Comparison of ENCODE assay signal across 30 cellular contexts in the genomic region with DNA sequence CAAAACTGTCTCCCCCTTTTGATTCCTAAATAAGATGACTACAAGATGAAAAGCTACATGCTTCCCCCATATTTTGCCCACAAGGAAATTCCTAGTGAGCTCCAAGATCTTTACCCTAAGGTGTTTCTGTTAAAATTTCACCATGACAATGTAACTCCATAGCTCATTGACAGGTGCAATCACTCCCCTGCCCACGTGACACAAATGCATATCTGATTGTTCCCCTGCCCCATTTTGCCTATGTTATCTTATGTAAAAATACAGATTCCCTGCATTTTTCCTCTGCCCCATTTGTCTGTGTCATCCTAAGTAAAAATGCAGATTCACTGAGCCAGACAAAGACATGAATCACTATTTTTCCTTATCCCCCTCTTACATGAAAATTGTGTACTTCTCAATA.
"Had no signal": no experiment of that assay in that cellular context is flagged by ENCODE, and none has a peak within 500 bp of the region (broad histone marks: within the 10 kb centered on the region; RNA-seq: fewer than 3 reads in every experiment).

No MANE protein-coding gene starts in this region.

- H3K4me1 Mint-ChIP-seq: mesothelial cell of epicardium; stimulated activated naive B cell treated with anti-CD40 and anti-IgM and Interleukin-4, amounts not matched to agents 10 μg/mL and 1 μg/mL and 100 μg/mL, for 72 hours had no signal

- H3K36me3 ChIP-seq: left lung, lower lobe of right lung, pancreas, prostate gland, thyroid gland, transverse colon, upper lobe of left lung, vagina had no signal

- H3K27ac Mint-ChIP-seq: mesothelial cell of epicardium; naive B cell; natural killer cell treated with Interleukin-12 subunit alpha and Interleukin-12 subunit beta and Interleukin-15 and Interleukin-18, amount 100 ng/mL, for 72 hours; stimulated activated naive B cell treated with anti-CD40 and anti-IgM and Interleukin-4, amounts not matched to agents 10 μg/mL and 1 μg/mL and 100 μg/mL, for 72 hours had no signal

- H3K27me3 Mint-ChIP-seq: naive B cell; natural killer cell treated with Interleukin-12 subunit alpha and Interleukin-12 subunit beta and Interleukin-15 and Interleukin-18, amount 100 ng/mL, for 72 hours; stimulated activated naive B cell treated with anti-CD40 and anti-IgM and Interleukin-4, amounts not matched to agents 10 μg/mL and 1 μg/mL and 100 μg/mL, for 72 hours had no signal

- H3K4me1 ChIP-seq: left lung, lower lobe of right lung, pancreas, prostate gland, stomach, testis, thyroid gland, transverse colon, upper lobe of left lung, vagina had no signal

- H3K9me3 Mint-ChIP-seq: natural killer cell treated with Interleukin-12 subunit alpha and Interleukin-12 subunit beta and Interleukin-15 and Interleukin-18, amount 100 ng/mL, for 72 hours had no signal

- H3K27ac ChIP-seq: left lung, lower lobe of right lung, pancreas, prostate gland, skin epidermis, stomach, testis, thyroid gland, transverse colon, upper lobe of left lung, vagina had no signal

- H3K4me3 Mint-ChIP-seq: mesothelial cell of epicardium; naive B cell; natural killer cell treated with Interleukin-12 subunit alpha and Interleukin-12 subunit beta and Interleukin-15 and Interleukin-18, amount 100 ng/mL, for 72 hours; stimulated activated naive B cell treated with anti-CD40 and anti-IgM and Interleukin-4, amounts not matched to agents 10 μg/mL and 1 μg/mL and 100 μg/mL, for 72 hours had no signal

- DNase-seq: hypothalamus; kidney glomerular epithelial cell; left cardiac atrium; left lung; lower lobe of right lung; mammary epithelial cell; mesenchymal stem cell; naive B cell; pancreas; posterior cingulate gyrus; retina; right cardiac atrium; stimulated activated CD4-positive, alpha-beta T cell treated with anti-CD3 and anti-CD28 coated beads, Interleukin-12 subunit alpha, Interleukin-12 subunit beta, amount 100 ng/mL, for 4 hours; stimulated activated CD4-positive, alpha-beta T cell treated with anti-CD3 and anti-CD28 coated beads, Interleukin-15, amount 100 ng/mL, for 24 hours; stimulated activated CD4-positive, alpha-beta T cell treated with anti-CD3 and anti-CD28 coated beads, Interleukin-2, amount 100 ng/mL, for 24 hours; stimulated activated CD4-positive, alpha-beta T cell treated with anti-CD3 and anti-CD28 coated beads, Interleukin-4, amount 100 ng/mL, for 1 hour; stimulated activated naive B cell treated with anti-CD40 and anti-IgM and Interleukin-4, amounts not matched to agents 10 μg/mL and 1 μg/mL and 100 μg/mL, for 72 hours; stimulated activated naive CD8-positive, alpha-beta T cell treated with anti-CD3 and anti-CD28 coated beads, Interleukin-15, Interleukin-2, amounts not matched to agents 100 U/mL and 50 U/mL, for 24 hours; stomach; testis; thyroid gland; transverse colon; upper lobe of left lung had no signal

- FAIRE-seq: keratinocyte had no signal

- H3K4me3 ChIP-seq: left lung, lower lobe of right lung, pancreas, prostate gland, skin epidermis, stomach, testis, thyroid gland, transverse colon, upper lobe of left lung, vagina had no signal

- H3K9me3 ChIP-seq: lower lobe of right lung, pancreas, prostate gland, testis, thyroid gland, transverse colon had no signal

- ATAC-seq: left cardiac atrium; left lung; lower lobe of right lung; natural killer cell treated with Interleukin-12 subunit alpha and Interleukin-12 subunit beta and Interleukin-15 and Interleukin-18, amount 100 ng/mL, for 72 hours; pancreas; right cardiac atrium; sciatic nerve; stimulated activated naive B cell treated with anti-CD40 and anti-IgM and Interleukin-4, amounts not matched to agents 10 μg/mL and 1 μg/mL and 100 μg/mL, for 72 hours; stimulated activated naive CD8-positive, alpha-beta T cell treated with anti-CD3 and anti-CD28 coated beads, Interleukin-15, Interleukin-2, amounts not matched to agents 100 U/mL and 50 U/mL, for 24 hours had no signal

- H3K27me3 ChIP-seq: left lung, pancreas, stomach, testis, thyroid gland, transverse colon, upper lobe of left lung, vagina had no signal
